ENCODE assay signal across 10 cellular contexts in genomic region chr1:108050911-108051624, GRCh38.
A peak's percentile ranks its signal among the peaks of the same experiment; 100 is the strongest.
DNase-seq lines count a peak whose midpoint lies in the region; ATAC-seq and TF ChIP-seq lines count a peak whose summit lies in the region.
"Had no signal": no experiment of that assay in that cellular context is flagged by ENCODE, and none has a peak within 500 bp of the region (broad histone marks: within the 10 kb centered on the region; RNA-seq: fewer than 3 reads in every experiment).

No MANE protein-coding gene starts in this region.

- H3K9me3 ChIP-seq in stomach, result no peaks in the 10 kb centered on the region
- H3K9me3 ChIP-seq: SJSA1 had no signal

- intact Hi-C loops in activated CD4-positive, alpha-beta T cell treated with anti-CD3 and anti-CD28 coated beads for 36 hours (cut with DNase I, micrococcal nuclease), result loop anchor here (1.0 to 5.0 kb wide), 6 partner anchors 32 to 269 kb away; partner anchors contain the start of gene VAV3 (in 1 of the 2)
- intact Hi-C loops in activated T-helper 1 cell treated with anti-CD3 and anti-CD28 coated beads, Interleukin-12 subunit alpha, Interleukin-12 subunit beta, Interleukin-2, Interleukin-4 antibody, amounts not matched to agents 30 ng/mL and 10 ng/mL and 1 ng/mL, durations not matched to agents 14 hours and 24 hours and 36 hours (cut with micrococcal nuclease), result loop anchor here (1.0 to 5.0 kb wide), 4 partner anchors 28 to 116 kb away; no protein-coding TSS in a partner anchor
- intact Hi-C loops in stomach (cut with DNase I; ENCODE audit: low total_unique reads), result no loop called here

- DNase-seq in activated CD4-positive, alpha-beta T cell treated with anti-CD3 and anti-CD28 coated beads for 36 hours, result peak; percentile 34
- DNase-seq in activated CD4-positive, alpha-beta T cell treated with anti-CD3 and anti-CD28 coated beads for 48 hours, result no peak
- no peak for DNase-seq in activated T-helper 1 cell treated with anti-CD3 and anti-CD28 coated beads, Interleukin-12 subunit alpha, Interleukin-12 subunit beta, Interleukin-2, Interleukin-4 antibody, amounts not matched to agents 30 ng/mL and 10 ng/mL and 1 ng/mL, durations not matched to agents 14 hours and 24 hours and 36 hours (ENCODE audit: low spot score)
- DNase-seq in left lobe of liver (ENCODE audit: low spot score) (no peak), stomach (no peak), germinal center (ENCODE audit: low spot score) (no peak), mucosa of gallbladder (ENCODE audit: low spot score) (no peak)
- DNase-seq: NCI-H2029 treated with DMSO at 0.1 percent for 48 hours had no signal

- no peaks in the 10 kb centered on the region for H3K27me3 ChIP-seq in stomach
- H3K27me3 ChIP-seq: SJSA1 had no signal

- peaks cover 20 to 45% (median 29%) of the 10 kb centered on the region in 4 donors for H3K4me1 ChIP-seq in stomach
- H3K4me1 ChIP-seq: SJSA1 had no signal

- POLR2A ChIA-PET in activated CD4-positive, alpha-beta T cell treated with anti-CD3 and anti-CD28 coated beads for 36 hours (lab: Charles Lee), result interaction anchor here (0.9 kb wide), 1 partner anchor 116 kb away, joined by 3 read pairs; no protein-coding TSS in a partner anchor

- CTCF ChIA-PET in activated CD4-positive, alpha-beta T cell treated with anti-CD3 and anti-CD28 coated beads for 36 hours (lab: Charles Lee), result interaction anchor here (0.5 kb wide), 1 partner anchor 88 kb away, joined by 3 read pairs; no protein-coding TSS in a partner anchor

- WGBS in stomach, 5 donors, result 24 to 35% (median 26%) methylated on average over 5 of the region's 5 CpGs

- no peak overlapping the region for H3K4me3 ChIP-seq in stomach
- H3K4me3 ChIP-seq: SJSA1 had no signal

- H3K9me3 Mint-ChIP-seq in activated CD4-positive, alpha-beta T cell treated with anti-CD3 and anti-CD28 coated beads for 36 hours (ENCODE audit: low read depth), result no peaks in the 10 kb centered on the region
- no peaks in the 10 kb centered on the region for H3K9me3 Mint-ChIP-seq in activated T-helper 1 cell treated with anti-CD3 and anti-CD28 coated beads, Interleukin-12 subunit alpha, Interleukin-12 subunit beta, Interleukin-2, Interleukin-4 antibody, amounts not matched to agents 30 ng/mL and 10 ng/mL and 1 ng/mL, durations not matched to agents 14 hours and 24 hours and 36 hours

- H3K27ac Mint-ChIP-seq in activated CD4-positive, alpha-beta T cell treated with anti-CD3 and anti-CD28 coated beads for 36 hours, result peak overlapping the region; percentile 43
- H3K27ac Mint-ChIP-seq in activated T-helper 1 cell treated with anti-CD3 and anti-CD28 coated beads, Interleukin-12 subunit alpha, Interleukin-12 subunit beta, Interleukin-2, Interleukin-4 antibody, amounts not matched to agents 30 ng/mL and 10 ng/mL and 1 ng/mL, durations not matched to agents 14 hours and 24 hours and 36 hours, result peak overlapping the region; percentile 49

- no peaks in the 10 kb centered on the region for H3K36me3 Mint-ChIP-seq in activated CD4-positive, alpha-beta T cell treated with anti-CD3 and anti-CD28 coated beads for 36 hours (ENCODE audit: low read depth)
- no peaks in the 10 kb centered on the region for H3K36me3 Mint-ChIP-seq in activated T-helper 1 cell treated with anti-CD3 and anti-CD28 coated beads, Interleukin-12 subunit alpha, Interleukin-12 subunit beta, Interleukin-2, Interleukin-4 antibody, amounts not matched to agents 30 ng/mL and 10 ng/mL and 1 ng/mL, durations not matched to agents 14 hours and 24 hours and 36 hours (ENCODE audit: low read depth)

- TF ChIP-seq EP300 in stomach (IDR thresholded peaks at IDR 0.05), result no peak

- no peak overlapping the region for H3K4me3 Mint-ChIP-seq in activated CD4-positive, alpha-beta T cell treated with anti-CD3 and anti-CD28 coated beads for 36 hours
- peak overlapping the region; percentile 13 for H3K4me3 Mint-ChIP-seq in activated T-helper 1 cell treated with anti-CD3 and anti-CD28 coated beads, Interleukin-12 subunit alpha, Interleukin-12 subunit beta, Interleukin-2, Interleukin-4 antibody, amounts not matched to agents 30 ng/mL and 10 ng/mL and 1 ng/mL, durations not matched to agents 14 hours and 24 hours and 36 hours

- peak overlapping the region in 4 of 5 donors; percentile 9 to 42 (median 34) for H3K27ac ChIP-seq in stomach
- H3K27ac ChIP-seq: SJSA1 had no signal

- no peaks in the 10 kb centered on the region for H3K27me3 Mint-ChIP-seq in activated CD4-positive, alpha-beta T cell treated with anti-CD3 and anti-CD28 coated beads for 36 hours
- peaks cover 3% of the 10 kb centered on the region for H3K27me3 Mint-ChIP-seq in activated T-helper 1 cell treated with anti-CD3 and anti-CD28 coated beads, Interleukin-12 subunit alpha, Interleukin-12 subunit beta, Interleukin-2, Interleukin-4 antibody, amounts not matched to agents 30 ng/mL and 10 ng/mL and 1 ng/mL, durations not matched to agents 14 hours and 24 hours and 36 hours (ENCODE audit: insufficient read depth)

- peaks cover 6% of the 10 kb centered on the region for H3K4me1 Mint-ChIP-seq in activated CD4-positive, alpha-beta T cell treated with anti-CD3 and anti-CD28 coated beads for 36 hours
- H3K4me1 Mint-ChIP-seq in activated T-helper 1 cell treated with anti-CD3 and anti-CD28 coated beads, Interleukin-12 subunit alpha, Interleukin-12 subunit beta, Interleukin-2, Interleukin-4 antibody, amounts not matched to agents 30 ng/mL and 10 ng/mL and 1 ng/mL, durations not matched to agents 14 hours and 24 hours and 36 hours (ENCODE audit: low read depth), result no peaks in the 10 kb centered on the region

- no peak for TF ChIP-seq POLR2A in stomach (IDR thresholded peaks at IDR 0.05)

- peak; percentile 69 for ATAC-seq in activated CD4-positive, alpha-beta T cell treated with anti-CD3 and anti-CD28 coated beads for 36 hours
- ATAC-seq in left lobe of liver, result peak; percentile 36
- ATAC-seq in HG02763 (IDR thresholded peaks at IDR 0.05; ENCODE audit: unreplicated experiment), result no peak

- TF ChIP-seq CTCF in stomach (IDR thresholded peaks at IDR 0.05), result no peak

- H3K36me3 ChIP-seq in stomach, result no peaks in the 10 kb centered on the region
- H3K36me3 ChIP-seq: SJSA1 had no signal
